Comparison of ENCODE assay signal across 8 cellular contexts in the genomic region with DNA sequence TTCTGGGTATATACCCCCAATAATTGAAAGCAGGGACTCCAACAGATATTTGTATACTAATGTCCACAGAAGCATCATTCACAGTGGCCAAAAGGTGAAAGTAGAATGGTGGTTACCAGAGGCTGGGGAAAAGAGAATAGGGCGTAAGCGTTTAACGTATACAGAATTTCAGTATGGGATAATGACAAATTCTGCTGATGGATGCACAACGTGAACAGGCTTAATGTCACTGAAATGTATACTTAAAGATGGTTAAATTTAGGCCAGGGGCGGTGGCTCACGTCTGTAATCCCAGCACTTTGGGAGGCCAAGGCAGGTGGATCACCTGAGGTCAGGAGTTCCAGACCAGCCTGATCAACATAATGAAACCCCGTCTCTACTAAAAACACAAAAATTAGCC.
"Had no signal": no experiment of that assay in that cellular context is flagged by ENCODE, and none has a peak within 500 bp of the region (broad histone marks: within the 10 kb centered on the region; RNA-seq: fewer than 3 reads in every experiment).

No MANE protein-coding gene starts in this region.

- FAIRE-seq: H1, H54, HTR-8/SVneo had no signal

- H3K9me3 Mint-ChIP-seq: GM23338, H9 had no signal

- H3K4me3 Mint-ChIP-seq: GM23338, H9 had no signal

- ATAC-seq: GM23338 had no signal

- H3K4me2 ChIP-seq: GM23338, KMS-11 had no signal

- H3K27ac Mint-ChIP-seq: GM23338, H9 had no signal

- H3K27ac ChIP-seq: KMS-11 had no signal

- H2AFZ ChIP-seq: GM23338 had no signal

- H3K4me3 ChIP-seq: GM23338 had no signal

- H3K9ac ChIP-seq: KMS-11 had no signal

- DNase-seq: H9, HCEC 1CT, KBM-7 had no signal
